Comparison of ENCODE assay signal across 9 cellular contexts in the genomic region with DNA sequence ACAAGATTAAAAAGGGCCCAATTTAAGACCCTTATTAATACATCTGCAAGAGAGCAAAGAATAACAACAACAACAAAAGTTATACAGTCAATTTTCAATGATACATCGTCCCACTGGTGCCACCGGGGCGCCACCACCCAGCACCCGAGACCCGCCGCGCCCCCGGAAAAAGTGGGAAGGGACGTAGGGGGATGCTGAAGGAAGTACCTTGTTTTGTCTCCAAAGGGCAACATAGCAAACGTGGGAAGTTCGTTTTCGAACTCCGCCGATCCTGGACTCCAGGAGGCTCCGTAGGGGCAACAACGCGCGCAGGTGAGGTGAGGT. TPM values are rescaled to one million over a fixed set of nuclear protein-coding genes. Genes with fewer than 3 reads are reported as not detected.
DNase-seq lines count a peak whose midpoint lies in the region; FAIRE-seq and TF ChIP-seq lines count a peak whose summit lies in the region.
"Had no signal": no experiment of that assay in that cellular context is flagged by ENCODE, and none has a peak within 500 bp of the region (broad histone marks: within the 10 kb centered on the region; RNA-seq: fewer than 3 reads in every experiment).

No MANE protein-coding gene starts in this region.

- peaks cover under 1% of the 10 kb centered on the region; the same call in 1 of the 2 replicates for H3K9me3 ChIP-seq in AG04450 (ENCODE audit: control insufficient read depth, insufficient read depth, low read length)
- no peaks in the 10 kb centered on the region for H3K9me3 ChIP-seq in HUES48 (ENCODE audit: control insufficient read depth, insufficient read depth, low read length)
- H3K9me3 ChIP-seq in muscle layer of colon (ENCODE audit: low read length): no peaks in the 10 kb centered on the region

- DNase-seq in AG04450 (ENCODE audit: low read depth, low spot score): no peak
- DNase-seq in cardiac fibroblast (ENCODE audit: low read depth in 2 of 2): no peak
- no peak for DNase-seq in kidney tubule cell (ENCODE audit: low spot score)
- no peak for DNase-seq in GM10266 (ENCODE audit: extremely low spot score)
- DNase-seq in GM12892 (ENCODE audit: insufficient read length): no peak
- no peak for DNase-seq in occipital lobe (lab: John Stamatoyannopoulos, UW)

- 0 out of 2 replicates have a peak overlapping the region, but pooled peaks have one; percentile 16 for H3K9ac ChIP-seq in HUES48 (ENCODE audit: low read depth, low read length)
- H3K9ac ChIP-seq in muscle layer of colon (ENCODE audit: low read length): peak overlapping the region; percentile 87

- POLR2A ChIA-PET in AG04450 (lab: Yijun Ruan, JAX): interaction anchor here (1.0 to 3.1 kb wide), 5 partner anchors 68 to 429 kb away, joined by 3 to 60 read pairs (median 18); no protein-coding TSS in a partner anchor

- H3K4me1 ChIP-seq in HUES48 (ENCODE audit: control insufficient read depth, insufficient read depth, low read length) (peaks cover 12% of the 10 kb centered on the region), muscle layer of colon (ENCODE audit: insufficient read depth, low read length) (peaks cover 24% of the 10 kb centered on the region)

- H3K36me3 ChIP-seq in HUES48 (ENCODE audit: control insufficient read depth, insufficient read depth, low read length) (no peaks in the 10 kb centered on the region), muscle layer of colon (ENCODE audit: insufficient read depth, low read length) (no peaks in the 10 kb centered on the region)

- TF ChIP-seq POLR2A in GM12892 (IDR thresholded peaks at IDR 0.05; ENCODE audit: low read depth, low read length): no peak

- FAIRE-seq in GM12892 (lab: Jason Lieb, UNC): no peak
- FAIRE-seq: islet of Langerhans had no signal

- CTCF ChIA-PET in AG04450 (lab: Charles Lee): interaction anchor here (0.6 to 3.6 kb wide), 12 partner anchors 11 to 426 kb away, joined by 3 to 175 read pairs (median 4); no protein-coding TSS in a partner anchor

- H3K27ac ChIP-seq in AG04450 (ENCODE audit: low read depth, low read length): peak overlapping the region; percentile 93
- H3K27ac ChIP-seq in HUES48 (ENCODE audit: low read depth, low read length): no peak overlapping the region
- peak overlapping the region; percentile 84 for H3K27ac ChIP-seq in muscle layer of colon (ENCODE audit: low read depth, low read length)

- H3K27me3 ChIP-seq in AG04450 (ENCODE audit: control insufficient read depth, insufficient read depth, low read length) (no peaks in the 10 kb centered on the region), HUES48 (ENCODE audit: control insufficient read depth, insufficient read depth, low read length) (no peaks in the 10 kb centered on the region), muscle layer of colon (ENCODE audit: control insufficient read depth in 1 of 2, insufficient read depth in 2 of 2, low read length in 2 of 2) (no peaks in the 10 kb centered on the region)

- H3K4me3 ChIP-seq in AG04450 (ENCODE audit: low read depth, low read length) (peak overlapping the region; percentile 85), HUES48 (ENCODE audit: low read depth, low read length) (peak overlapping the region; percentile 82), cardiac fibroblast (replicated peaks in 1 of 2; ENCODE audit: low read depth in 2 of 2, low read length in 2 of 2) (peak overlapping the region; percentile 76 to 81), muscle layer of colon (ENCODE audit: low read depth in 1 of 2, low read length in 2 of 2) (peak overlapping the region; percentile 89 to 92)

- TF ChIP-seq CTCF in AG04450 (IDR thresholded peaks at IDR 0.05; ENCODE audit: low read depth, low read length): no peak
- no peak for TF ChIP-seq CTCF in cardiac fibroblast (IDR thresholded peaks at IDR 0.05; ENCODE audit: low read depth, low read length)
- no peak for TF ChIP-seq CTCF in GM10266 (IDR thresholded peaks at IDR 0.05; ENCODE audit: control insufficient read depth, insufficient read depth, low read depth, missing control alignments)

RNA-seq across cellular contexts. Expression of a gene that starts 1.7 kb away (rescaled TPM):
- polyA plus RNA-seq in AG04450 (2011; rRNA removed): 411 and 489 TPM in 2 replicates
- polyA minus RNA-seq in AG04450 (2011; rRNA and poly(A)+ RNA removed): 931 and 1,164 TPM in 2 replicates
- 2.9 TPM for polyA plus RNA-seq in GM12892 (2012; ENCODE audit: missing spikeins)
- total RNA-seq in occipital lobe: 17.9 TPM
